In the genomic region with DNA sequence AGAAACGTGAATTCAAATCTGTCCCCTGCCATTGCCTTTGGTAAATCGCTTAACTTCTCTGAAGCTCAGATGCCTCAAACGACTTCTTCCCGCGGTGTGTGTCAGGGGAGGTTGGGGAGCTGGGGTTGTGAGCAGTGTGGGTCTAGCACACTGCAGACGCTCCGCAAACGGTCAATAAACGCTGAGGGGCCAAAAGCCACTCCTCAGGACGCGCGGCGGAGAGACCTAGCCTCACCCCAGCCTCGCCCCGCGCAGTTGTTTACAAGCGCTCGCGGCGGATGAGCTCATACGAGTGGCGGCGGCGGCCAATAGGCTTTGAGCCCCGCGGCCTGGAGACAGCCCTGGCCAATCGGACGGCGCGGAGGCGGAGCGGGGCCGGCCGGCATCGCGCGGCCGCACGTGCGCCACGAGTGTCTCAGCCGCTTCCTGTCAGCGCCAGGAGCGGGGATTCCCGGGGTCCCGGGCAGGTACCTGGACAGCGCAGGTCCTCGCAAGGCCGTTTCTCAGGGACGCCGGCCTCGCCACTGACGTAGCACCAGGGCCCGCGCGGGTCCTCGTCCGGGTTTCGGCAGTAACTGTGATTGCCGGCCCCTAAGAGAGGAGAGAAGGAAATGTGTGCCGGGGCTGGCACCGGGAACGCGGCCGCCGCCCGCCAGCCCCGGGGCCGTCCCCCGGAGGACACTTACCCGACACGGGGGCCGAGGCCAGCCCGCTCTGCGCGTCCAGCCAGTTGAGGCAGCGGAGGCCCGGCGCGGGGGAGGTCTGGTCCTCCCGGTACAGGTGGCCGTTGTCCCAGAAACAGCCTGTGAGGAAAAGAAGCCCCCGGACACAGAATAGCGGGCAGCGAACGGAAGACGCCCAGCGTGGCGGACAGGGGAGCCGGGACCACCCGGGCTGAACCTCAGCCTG, we compare ENCODE assay signal across 8 cellular contexts. TPM values are rescaled to one million over a fixed set of nuclear protein-coding genes. Genes with fewer than 3 reads are reported as not detected.
DNase-seq lines count a peak whose midpoint lies in the region; ATAC-seq and TF ChIP-seq lines count a peak whose summit lies in the region.

No MANE protein-coding gene starts in this region.

- peak; percentile 78 for ATAC-seq in GM21786 (IDR thresholded peaks at IDR 0.05; ENCODE audit: unreplicated experiment)
- peak; percentile 94 to 97 for ATAC-seq in natural killer cell treated with Interleukin-12 subunit alpha and Interleukin-12 subunit beta and Interleukin-15 and Interleukin-18, amount 100 ng/mL, for 72 hours
- peak; percentile 84 for ATAC-seq in stimulated activated naive CD8-positive, alpha-beta T cell treated with anti-CD3 and anti-CD28 coated beads, Interleukin-15, Interleukin-2, amounts not matched to agents 100 U/mL and 50 U/mL, for 24 hours

- intact Hi-C loops in activated T-helper 2 cell treated with anti-CD3 and anti-CD28 coated beads, Interferon-gamma antibody, Interleukin-2, Interleukin-4, amounts not matched to agents 10 μg/mL and 5 μg/mL and 100 μg/mL, durations not matched to agents 14 hours and 24 hours and 36 hours (cut with micrococcal nuclease) = loop anchor here (2.0 to 10.0 kb wide), 6 partner anchors 54 to 866 kb away; a partner anchor contains a TSS

- peaks cover 49% of the 10 kb centered on the region for H3F3A ChIP-seq in DOHH2 (ENCODE audit: control insufficient read depth, insufficient read depth)

- DNase-seq in RPMI8226 (peak; percentile 96), fibroblast of mammary gland (ENCODE audit: low read depth) (peak; percentile 86)
- peak; percentile 92 for DNase-seq in activated T-helper 2 cell treated with anti-CD3 and anti-CD28 coated beads, Interferon-gamma antibody, Interleukin-2, Interleukin-4, amounts not matched to agents 10 μg/mL and 5 μg/mL and 100 μg/mL, durations not matched to agents 14 hours and 24 hours and 36 hours (ENCODE audit: low spot score)
- DNase-seq in natural killer cell treated with Interleukin-12 subunit alpha and Interleukin-12 subunit beta and Interleukin-15 and Interleukin-18, amount 100 ng/mL, for 72 hours (ENCODE audit: low spot score) = peak; percentile 96
- DNase-seq in stimulated activated naive CD8-positive, alpha-beta T cell treated with anti-CD3 and anti-CD28 coated beads, Interleukin-15, Interleukin-2, amounts not matched to agents 100 U/mL and 50 U/mL, for 24 hours = peak; percentile 95

- H3K4me1 ChIP-seq in DOHH2 (ENCODE audit: control insufficient read depth, low read length) = peaks cover 75% of the 10 kb centered on the region

- H3K4me1 Mint-ChIP-seq in activated T-helper 2 cell treated with anti-CD3 and anti-CD28 coated beads, Interferon-gamma antibody, Interleukin-2, Interleukin-4, amounts not matched to agents 10 μg/mL and 5 μg/mL and 100 μg/mL, durations not matched to agents 14 hours and 24 hours and 36 hours (ENCODE audit: low read depth) = peaks cover 65% of the 10 kb centered on the region
- peaks cover 54 to 55% of the 10 kb centered on the region in 2 donors for H3K4me1 Mint-ChIP-seq in natural killer cell treated with Interleukin-12 subunit alpha and Interleukin-12 subunit beta and Interleukin-15 and Interleukin-18, amount 100 ng/mL, for 72 hours (ENCODE audit: low read depth in 2 of 2)

- H3K4me3 Mint-ChIP-seq in activated T-helper 2 cell treated with anti-CD3 and anti-CD28 coated beads, Interferon-gamma antibody, Interleukin-2, Interleukin-4, amounts not matched to agents 10 μg/mL and 5 μg/mL and 100 μg/mL, durations not matched to agents 14 hours and 24 hours and 36 hours (ENCODE audit: low read depth) = peak overlapping the region; percentile 97
- peak overlapping the region; percentile 99 for H3K4me3 Mint-ChIP-seq in natural killer cell treated with Interleukin-12 subunit alpha and Interleukin-12 subunit beta and Interleukin-15 and Interleukin-18, amount 100 ng/mL, for 72 hours

- peak overlapping the region; percentile 83 for H3K4me3 ChIP-seq in DOHH2 (ENCODE audit: low read length)
- H3K4me3 ChIP-seq in fibroblast of mammary gland (ENCODE audit: control insufficient read depth, low read depth, low read length) = peak overlapping the region; percentile 71

- no peaks in the 10 kb centered on the region for H3K9me2 ChIP-seq in DOHH2 (replicated peaks; ENCODE audit: control insufficient read depth, low read length)

- TF ChIP-seq CTCF in DOHH2 (IDR thresholded peaks at IDR 0.05; ENCODE audit: low read depth, low read length, poor library complexity, severe bottlenecking) = no peak
- no peak for TF ChIP-seq CTCF in fibroblast of mammary gland (conservative IDR thresholded peaks at IDR 0.05; ENCODE audit: control insufficient read depth, insufficient read depth, low read depth, low read length)

- H3K27ac Mint-ChIP-seq in activated T-helper 2 cell treated with anti-CD3 and anti-CD28 coated beads, Interferon-gamma antibody, Interleukin-2, Interleukin-4, amounts not matched to agents 10 μg/mL and 5 μg/mL and 100 μg/mL, durations not matched to agents 14 hours and 24 hours and 36 hours = peak overlapping the region; percentile 100
- peak overlapping the region; percentile 94 to 96 for H3K27ac Mint-ChIP-seq in natural killer cell treated with Interleukin-12 subunit alpha and Interleukin-12 subunit beta and Interleukin-15 and Interleukin-18, amount 100 ng/mL, for 72 hours

- peaks cover 62% of the 10 kb centered on the region for H3K79me2 ChIP-seq in DOHH2 (ENCODE audit: control insufficient read depth, low read length)

- H3K4me2 ChIP-seq in DOHH2 (ENCODE audit: low read length) = peak overlapping the region; percentile 89

- H3K9me3 ChIP-seq in DOHH2 (ENCODE audit: control insufficient read depth, insufficient read depth, low read length) = no peaks in the 10 kb centered on the region
- H3K9me3 ChIP-seq in KOPT-K1 (ENCODE audit: insufficient read depth, low read length, poor library complexity, severe bottlenecking) = no peaks in the 10 kb centered on the region

- peaks cover 27% of the 10 kb centered on the region for H3K36me3 Mint-ChIP-seq in activated T-helper 2 cell treated with anti-CD3 and anti-CD28 coated beads, Interferon-gamma antibody, Interleukin-2, Interleukin-4, amounts not matched to agents 10 μg/mL and 5 μg/mL and 100 μg/mL, durations not matched to agents 14 hours and 24 hours and 36 hours (ENCODE audit: low read depth)
- H3K36me3 Mint-ChIP-seq in natural killer cell treated with Interleukin-12 subunit alpha and Interleukin-12 subunit beta and Interleukin-15 and Interleukin-18, amount 100 ng/mL, for 72 hours = no peaks in the 10 kb centered on the region

- H3K27me3 ChIP-seq in DOHH2 (ENCODE audit: control insufficient read depth, low read length) = no peaks in the 10 kb centered on the region

- H3K36me3 ChIP-seq in DOHH2 (ENCODE audit: control insufficient read depth, low read length) (peaks cover 46% of the 10 kb centered on the region), KOPT-K1 (ENCODE audit: insufficient read depth, low read length) (no peaks in the 10 kb centered on the region)

- no peaks in the 10 kb centered on the region for H4K20me1 ChIP-seq in DOHH2 (ENCODE audit: control insufficient read depth, insufficient read depth, low read depth, low read length)

- no peaks in the 10 kb centered on the region for H3K27me3 Mint-ChIP-seq in activated T-helper 2 cell treated with anti-CD3 and anti-CD28 coated beads, Interferon-gamma antibody, Interleukin-2, Interleukin-4, amounts not matched to agents 10 μg/mL and 5 μg/mL and 100 μg/mL, durations not matched to agents 14 hours and 24 hours and 36 hours (ENCODE audit: low read depth)
- no peaks in the 10 kb centered on the region for H3K27me3 Mint-ChIP-seq in natural killer cell treated with Interleukin-12 subunit alpha and Interleukin-12 subunit beta and Interleukin-15 and Interleukin-18, amount 100 ng/mL, for 72 hours

- no peaks in the 10 kb centered on the region for H3K9me3 Mint-ChIP-seq in activated T-helper 2 cell treated with anti-CD3 and anti-CD28 coated beads, Interferon-gamma antibody, Interleukin-2, Interleukin-4, amounts not matched to agents 10 μg/mL and 5 μg/mL and 100 μg/mL, durations not matched to agents 14 hours and 24 hours and 36 hours
- H3K9me3 Mint-ChIP-seq in natural killer cell treated with Interleukin-12 subunit alpha and Interleukin-12 subunit beta and Interleukin-15 and Interleukin-18, amount 100 ng/mL, for 72 hours = no peaks in the 10 kb centered on the region

- H3K27ac ChIP-seq in DOHH2 (ENCODE audit: low read depth, low read length) (peak overlapping the region; percentile 82), KOPT-K1 (ENCODE audit: low read depth, low read length, poor library complexity, severe bottlenecking) (peak overlapping the region; percentile 56)

RNA-seq across cellular contexts. Expression of a gene that starts 1.5 kb away (rescaled TPM):
- total RNA-seq in activated T-helper 2 cell treated with anti-CD3 and anti-CD28 coated beads, Interferon-gamma antibody, Interleukin-2, Interleukin-4, amounts not matched to agents 10 μg/mL and 5 μg/mL and 100 μg/mL, durations not matched to agents 14 hours and 24 hours and 36 hours = 9.3 and 10.4 TPM in 2 replicates
- total RNA-seq in natural killer cell treated with Interleukin-12 subunit alpha and Interleukin-12 subunit beta and Interleukin-15 and Interleukin-18, amount 100 ng/mL, for 72 hours = 1 to 10 TPM in 1 of 2 donors, under 1 TPM in 1; 0.74 to 1.0 TPM

RNA-seq across cellular contexts. Expression of a gene that starts 55.4 kb away (rescaled TPM):
- total RNA-seq in activated T-helper 2 cell treated with anti-CD3 and anti-CD28 coated beads, Interferon-gamma antibody, Interleukin-2, Interleukin-4, amounts not matched to agents 10 μg/mL and 5 μg/mL and 100 μg/mL, durations not matched to agents 14 hours and 24 hours and 36 hours = 30.6 and 31.0 TPM in 2 replicates
- total RNA-seq in natural killer cell treated with Interleukin-12 subunit alpha and Interleukin-12 subunit beta and Interleukin-15 and Interleukin-18, amount 100 ng/mL, for 72 hours = 10 to 100 TPM; 13.9 to 34.1 TPM

Comparison
In these comparisons a context has a peak if more than half of its experiments do, and no peak if none do; other contexts are left out.
1. Peak in every context shown above with its lines: DNase-seq, ATAC-seq, H3K4me3 ChIP-seq and H3K27ac ChIP-seq.